ENCODE assay signal across 8 cellular contexts in the genomic region with DNA sequence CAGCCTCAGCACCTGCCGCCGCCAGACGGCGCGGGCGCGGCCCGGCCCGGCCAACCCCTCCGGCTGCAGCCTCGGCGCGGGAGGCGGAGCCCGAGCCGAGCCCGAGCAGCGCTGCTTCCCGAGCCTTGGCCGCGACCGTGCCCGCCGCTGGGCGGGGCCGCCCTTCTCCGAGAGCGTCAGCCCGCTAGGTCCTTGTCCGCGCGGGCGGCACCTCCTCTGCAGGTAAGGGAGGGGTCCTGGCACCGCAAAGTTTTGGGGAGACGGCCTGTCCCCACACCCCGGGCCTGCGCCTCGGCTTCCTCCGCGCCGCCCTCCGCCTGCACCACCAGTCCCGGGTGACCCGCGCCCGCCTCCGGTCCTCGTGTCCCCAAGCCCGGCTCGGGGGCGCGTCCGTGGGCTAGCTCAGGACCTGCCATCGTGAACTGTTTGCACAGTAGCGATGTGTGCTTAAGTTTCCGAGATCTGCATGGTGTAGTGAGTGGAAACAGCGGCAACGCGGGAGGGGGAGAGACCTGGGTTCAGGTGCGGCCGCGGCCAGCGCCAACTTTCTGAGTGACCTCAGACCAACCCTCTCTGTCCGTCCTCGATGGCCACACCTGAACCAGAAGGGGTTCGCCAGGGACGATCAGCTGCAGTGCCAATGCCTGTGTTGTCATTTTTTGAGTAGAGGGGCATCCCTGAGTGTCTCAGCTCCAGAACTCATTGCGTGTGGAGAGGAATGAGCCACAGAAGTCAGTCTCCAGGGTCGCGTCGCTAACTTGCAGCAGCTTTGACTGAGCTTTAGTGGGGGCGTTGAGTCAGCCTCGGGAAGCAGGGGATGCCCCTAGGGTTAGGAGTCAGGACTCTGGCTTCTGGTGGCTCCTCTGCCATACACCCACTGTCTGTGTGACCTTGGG. TPM values are rescaled to one million over a fixed set of nuclear protein-coding genes. Genes with fewer than 3 reads are reported as not detected.
DNase-seq lines count a peak whose midpoint lies in the region; ATAC-seq and TF ChIP-seq lines count a peak whose summit lies in the region.

A gene with protein sequence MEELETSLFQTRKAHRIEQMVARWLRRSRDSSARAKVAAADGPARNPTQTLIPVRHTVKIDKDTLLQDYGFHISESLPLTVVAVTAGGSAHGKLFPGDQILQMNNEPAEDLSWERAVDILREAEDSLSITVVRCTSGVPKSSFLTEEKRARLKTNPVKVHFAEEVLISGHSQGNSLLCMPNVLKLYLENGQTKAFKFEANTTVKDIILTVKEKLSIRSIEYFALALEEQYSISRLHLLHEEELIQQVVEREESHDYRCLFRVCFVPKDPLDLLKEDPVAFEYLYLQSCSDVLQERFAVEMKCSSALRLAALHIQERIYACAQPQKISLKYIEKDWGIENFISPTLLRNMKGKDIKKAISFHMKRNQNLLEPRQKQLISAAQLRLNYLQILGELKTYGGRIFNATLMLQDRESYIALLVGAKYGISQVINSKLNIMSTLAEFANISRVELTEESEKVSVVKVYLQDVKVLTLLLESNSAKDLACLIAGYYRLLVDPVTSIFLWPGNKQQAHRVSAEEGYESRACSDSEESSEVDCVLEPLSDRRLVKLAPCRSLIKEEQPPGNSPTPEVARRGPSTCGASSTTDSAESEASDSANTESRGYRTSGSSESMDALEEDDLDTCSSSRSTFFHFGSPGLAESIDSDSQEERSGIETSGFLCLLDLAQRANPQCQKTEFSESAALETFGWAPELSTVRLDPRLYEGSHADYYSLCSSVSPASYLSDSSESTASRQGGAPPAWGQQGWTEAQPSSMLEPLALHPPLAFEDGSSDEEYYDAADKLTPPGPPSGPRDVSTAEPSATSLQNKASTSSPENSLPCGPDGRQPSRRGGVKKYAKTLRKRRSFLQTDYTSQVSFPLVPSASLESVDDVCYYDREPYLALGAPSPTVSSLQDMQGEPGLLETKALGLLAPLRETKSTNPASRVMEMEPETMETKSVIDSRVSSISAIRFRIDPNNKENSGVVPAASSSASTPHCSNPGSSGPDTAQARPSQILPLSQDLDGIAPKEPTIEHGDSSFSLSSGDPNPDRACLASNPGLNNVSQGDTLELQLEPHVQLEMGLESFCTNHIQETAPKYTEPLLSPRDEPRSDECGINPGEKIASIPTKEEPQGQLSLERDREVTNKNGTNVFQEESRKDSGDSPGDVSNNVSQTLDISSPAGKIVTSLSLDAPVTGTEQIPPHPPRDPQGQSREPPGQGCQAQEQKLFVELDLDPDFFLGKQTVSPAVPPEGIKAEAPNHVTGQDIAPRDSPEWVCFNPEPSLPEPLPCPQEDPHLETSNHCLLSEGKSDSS (N-terminal part only) (plus strand): TSS at position 82 of the 896 bp plus-strand sequence. CDS start 41,688 bp downstream, outside the sequence.

- H3K27me3 Mint-ChIP-seq in endothelial cell (ENCODE audit: unreplicated experiment), result peaks cover 27% of the 10 kb centered on the region

- H3K4me1 Mint-ChIP-seq in endothelial cell (ENCODE audit: unreplicated experiment), result peaks cover 12% of the 10 kb centered on the region
- peaks cover 11% of the 10 kb centered on the region for H3K4me1 Mint-ChIP-seq in stimulated activated effector memory CD8-positive, alpha-beta T cell treated with anti-CD3 and anti-CD28 coated beads, Interleukin-12 subunit alpha, Interleukin-12 subunit beta, amount 100 ng/mL, for 72 hours

- H3K27ac Mint-ChIP-seq in endothelial cell (ENCODE audit: unreplicated experiment), result no peak within 1 kb of the TSS
- no peak within 1 kb of the TSS for H3K27ac Mint-ChIP-seq in stimulated activated effector memory CD8-positive, alpha-beta T cell treated with anti-CD3 and anti-CD28 coated beads, Interleukin-12 subunit alpha, Interleukin-12 subunit beta, amount 100 ng/mL, for 72 hours

- no peaks in the 10 kb centered on the region for H3K9me3 Mint-ChIP-seq in endothelial cell (ENCODE audit: unreplicated experiment)
- no peaks in the 10 kb centered on the region for H3K9me3 Mint-ChIP-seq in stimulated activated effector memory CD8-positive, alpha-beta T cell treated with anti-CD3 and anti-CD28 coated beads, Interleukin-12 subunit alpha, Interleukin-12 subunit beta, amount 100 ng/mL, for 72 hours

- peak within 1 kb of the TSS; percentile 91 for H3K4me3 Mint-ChIP-seq in endothelial cell (ENCODE audit: unreplicated experiment)
- H3K4me3 Mint-ChIP-seq in stimulated activated effector memory CD8-positive, alpha-beta T cell treated with anti-CD3 and anti-CD28 coated beads, Interleukin-12 subunit alpha, Interleukin-12 subunit beta, amount 100 ng/mL, for 72 hours, result peak within 1 kb of the TSS; percentile 67

- ATAC-seq in GM18502 (IDR thresholded peaks at IDR 0.05; ENCODE audit: poor library complexity, unreplicated experiment), result peak; percentile 86
- ATAC-seq in HG02981 (IDR thresholded peaks at IDR 0.05; ENCODE audit: unreplicated experiment), result peak; percentile 80
- peak; percentile 88 for ATAC-seq in stimulated activated effector memory CD8-positive, alpha-beta T cell treated with anti-CD3 and anti-CD28 coated beads, Interleukin-12 subunit alpha, Interleukin-12 subunit beta, amount 100 ng/mL, for 72 hours

- no peak for TF ChIP-seq CTCF in endothelial cell (IDR thresholded peaks at IDR 0.05; ENCODE audit: unreplicated experiment)

- no peaks in the 10 kb centered on the region for H3K36me3 Mint-ChIP-seq in endothelial cell (ENCODE audit: low read depth, unreplicated experiment)
- H3K36me3 Mint-ChIP-seq in stimulated activated effector memory CD8-positive, alpha-beta T cell treated with anti-CD3 and anti-CD28 coated beads, Interleukin-12 subunit alpha, Interleukin-12 subunit beta, amount 100 ng/mL, for 72 hours, result no peaks in the 10 kb centered on the region

- DNase-seq in 8988T (peak; percentile 74), NCI-H345 (lab: John Stamatoyannopoulos, UW) (peak; percentile 85), endothelial cell (ENCODE audit: low spot score) (peak; percentile 67), mucosa of gallbladder (ENCODE audit: low spot score) (peak; percentile 71)
- peak in 2 of 3 experiments; percentile 9 to 35 for DNase-seq in activated CD8-positive, alpha-beta memory T cell treated with anti-CD3 and anti-CD28 coated beads for 48 hours (ENCODE audit: low read depth in 2 of 3, low spot score in 2 of 3)
- peak; percentile 32 to 66 for DNase-seq in stimulated activated effector memory CD8-positive, alpha-beta T cell treated with anti-CD3 and anti-CD28 coated beads, Interleukin-12 subunit alpha, Interleukin-12 subunit beta, amount 100 ng/mL, for 72 hours (ENCODE audit: low spot score in 2 of 2)

RNA-seq across cellular contexts. Expression of the gene that starts here (rescaled TPM):
- total RNA-seq in endothelial cell (ENCODE audit: unreplicated experiment), result 0.08 TPM
- 5.9 TPM for total RNA-seq in mucosa of gallbladder

Comparison
In these comparisons a context has a peak if more than half of its experiments do, and no peak if none do; other contexts are left out.
1. Peak in every context shown above with its lines: DNase-seq and ATAC-seq.
2. Peak in DNase-seq in endothelial cell; RNA of the gene not detected or under 1 TPM.
3. DNase-seq: peak in every context shown above with its lines; median percentile 85 in NCI-H345; 74 in 8988T; 71 in mucosa of gallbladder; 67 in endothelial cell; 49 in stimulated activated effector memory CD8-positive, alpha-beta T cell treated with anti-CD3 and anti-CD28 coated beads, Interleukin-12 subunit alpha, Interleukin-12 subunit beta, amount 100 ng/mL, for 72 hours; 22 in activated CD8-positive, alpha-beta memory T cell treated with anti-CD3 and anti-CD28 coated beads for 48 hours.